8 cellular contexts compared by ENCODE assay signal in the genomic region with DNA sequence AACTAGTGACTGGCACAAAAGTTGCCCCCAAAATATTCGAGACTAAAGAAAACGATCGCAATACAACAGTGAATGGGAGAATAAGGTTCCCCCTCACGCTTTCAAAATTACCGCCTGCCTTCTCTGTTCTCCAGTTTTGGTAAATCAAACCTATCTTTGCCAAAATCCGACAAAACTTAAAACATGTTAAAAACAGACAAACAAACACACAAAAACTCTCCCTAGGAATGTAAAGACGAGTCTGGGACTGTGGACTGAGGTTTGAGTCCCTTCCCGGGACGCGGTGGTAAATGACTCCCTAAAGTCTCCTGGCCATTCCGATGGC. TPM values are rescaled to one million over a fixed set of nuclear protein-coding genes. Genes with fewer than 3 reads are reported as not detected.
DNase-seq lines count a peak whose midpoint lies in the region; ATAC-seq and TF ChIP-seq lines count a peak whose summit lies in the region.

No MANE protein-coding gene starts in this region.

- peak overlapping the region; percentile 66; the same call in 1 of the 2 replicates for H3K4me3 ChIP-seq in GM08714 (ENCODE audit: low read length)
- peak overlapping the region; percentile 65 to 81 for H3K4me3 ChIP-seq in foreskin fibroblast (ENCODE audit: low read depth in 1 of 2, low read length in 2 of 2)
- H3K4me3 ChIP-seq in psoas muscle = peak overlapping the region; percentile 96

- ATAC-seq in psoas muscle (no peak), GM18907 (IDR thresholded peaks at IDR 0.05; ENCODE audit: unreplicated experiment) (no peak)

- peaks cover 4 to 9% of the 10 kb centered on the region in 2 donors for H3K36me3 ChIP-seq in psoas muscle (ENCODE audit: insufficient read depth in 1 of 2, low read depth in 1 of 2)

- 28 to 35% (median 35%) methylated on average over 11 of the region's 11 CpGs for WGBS in psoas muscle, 3 donors

- H3K27me3 ChIP-seq in psoas muscle (ENCODE audit: insufficient read depth in 3 of 3, low read length in 2 of 3) = peaks cover 0 to 37% (median 3%) of the 10 kb centered on the region in 3 donors

- no peaks in the 10 kb centered on the region for H3K9me3 ChIP-seq in psoas muscle

- TF ChIP-seq CTCF in VCaP (conservative IDR thresholded peaks at IDR 0.05) (no peak), foreskin fibroblast (IDR thresholded peaks at IDR 0.05; ENCODE audit: low read depth, low read length) (no peak), psoas muscle (IDR thresholded peaks at IDR 0.05) (no peak)

- H3K4me1 ChIP-seq in psoas muscle = no peaks in the 10 kb centered on the region

- intact Hi-C loops in psoas muscle (cut with DNase I) = no loop called here

- peak overlapping the region; percentile 82 for H3K27ac ChIP-seq in VCaP
- peak overlapping the region; percentile 83 for H3K27ac ChIP-seq in psoas muscle

- DNase-seq in foreskin fibroblast (no peak), psoas muscle (no peak), COR-L47 (lab: John Stamatoyannopoulos, UW) (no peak), kidney glomerular epithelial cell (lab: John Stamatoyannopoulos, UW) (no peak), NCI-H446 treated with DMSO at 0.1 percent for 48 hours (lab: John Stamatoyannopoulos, UW) (no peak)

RNA-seq across cellular contexts. Expression of a gene that starts 0.4 kb away (rescaled TPM):
- total RNA-seq in psoas muscle = 10 to 100 TPM; 14.1 to 21.5 (median 20.6) TPM
- polyA plus RNA-seq in psoas muscle = 1 to 10 TPM; 4.1 to 5.6 (median 4.8) TPM

RNA-seq across cellular contexts. Expression of a gene that starts 28.4 kb away (rescaled TPM):
- 10 to 100 TPM; 63.5 to 87.8 (median 70.7) TPM for total RNA-seq in psoas muscle
- polyA plus RNA-seq in psoas muscle = 10 to 100 TPM; 13.7 to 65.8 (median 40.5) TPM

RNA-seq across cellular contexts. Expression of a gene that starts 34.4 kb away (rescaled TPM):
- total RNA-seq in psoas muscle = under 1 TPM in 2 of 4 donors, not detected in 2; 0.10 to 0.21 TPM
- under 1 TPM in 2 of 3 donors, not detected in 1; 0.04 to 0.06 TPM for polyA plus RNA-seq in psoas muscle
